ENCODE assay signal across 20 cellular contexts in genomic region chr6:32602403-32602802, GRCh38. TPM values are rescaled to one million over a fixed set of nuclear protein-coding genes. Genes with fewer than 3 reads are reported as not detected.
A peak's percentile ranks its signal among the peaks of the same experiment; 100 is the strongest.
DNase-seq lines count a peak whose midpoint lies in the region; ATAC-seq, FAIRE-seq and TF ChIP-seq lines count a peak whose summit lies in the region.
"Had no signal": no experiment of that assay in that cellular context is flagged by ENCODE, and none has a peak within 500 bp of the region (broad histone marks: within the 10 kb centered on the region; RNA-seq: fewer than 3 reads in every experiment).

No MANE protein-coding gene starts in this region.

- TF ChIP-seq POLR2A in GM12891 (IDR thresholded peaks at IDR 0.05; ENCODE audit: low read depth, low read length) (no peak), GM12878 (IDR thresholded peaks at IDR 0.05; ENCODE audit: low read depth, low read length) (no peak)

- no TSS peak for BruUV-seq in GM12878 (replicated peaks; lab: Mats Ljungman, UMichigan)

- H3K27ac ChIP-seq in GM12878 (ENCODE audit: control insufficient read depth, insufficient read depth) = peak overlapping the region; percentile 64
- H3K27ac ChIP-seq: KMS-11 had no signal

- no peaks in the 10 kb centered on the region for H3K36me3 ChIP-seq in GM12878 (ENCODE audit: control insufficient read depth in 2 of 2, insufficient read depth in 2 of 2, low read length in 1 of 2)
- H3K36me3 ChIP-seq: Peyer's patch had no signal

- POLR2A ChIA-PET in activated naive CD8-positive, alpha-beta T cell treated with anti-CD3 and anti-CD28 coated beads, Interleukin-2, amount 10 ng/mL, durations not matched to agents 7 days and 5 days (lab: Charles Lee) = no interaction called here
- POLR2A ChIA-PET in GM12878 (lab: Charles Lee) = interaction anchor here (0.7 to 4.8 kb wide), 10 partner anchors 10 to 340 kb away, joined by 3 to 34 read pairs (median 5); partner anchors contain the start of genes HLA-DQA1, HLA-DRA and HLA-DRB1

- no peak overlapping the region for H3K9ac ChIP-seq in GM12878 (ENCODE audit: control insufficient read depth, insufficient read depth, low read length)
- H3K9ac ChIP-seq: KMS-11 had no signal

- peaks cover 20% of the 10 kb centered on the region for H3K36me3 Mint-ChIP-seq in activated naive CD8-positive, alpha-beta T cell treated with anti-CD3 and anti-CD28 coated beads, Interleukin-2, amount 10 ng/mL, durations not matched to agents 7 days and 5 days
- H3K36me3 Mint-ChIP-seq in activated naive CD8-positive, alpha-beta T cell treated with anti-CD3 and anti-CD28 coated beads for 36 hours = peaks cover 15% of the 10 kb centered on the region
- H3K36me3 Mint-ChIP-seq in stimulated activated naive B cell treated with anti-CD40 and anti-IgM and Interleukin-4, amounts not matched to agents 10 μg/mL and 1 μg/mL and 100 μg/mL, for 72 hours = peaks cover 9 to 31% of the 10 kb centered on the region in 2 donors
- H3K36me3 Mint-ChIP-seq: CD4-positive, alpha-beta memory T cell had no signal

- RAD21 ChIA-PET in GM12878 (lab: Charles Lee; ENCODE audit: unreplicated experiment) = interaction anchor here (1.4 kb wide), 1 partner anchor 33 kb away, joined by 5 read pairs; no protein-coding TSS in a partner anchor

- DNase-seq in activated naive CD8-positive, alpha-beta T cell treated with anti-CD3 and anti-CD28 coated beads, Interleukin-2, amount 10 ng/mL, durations not matched to agents 7 days and 5 days = no peak
- DNase-seq in activated naive CD8-positive, alpha-beta T cell treated with anti-CD3 and anti-CD28 coated beads for 36 hours = no peak
- DNase-seq in GM12891 (ENCODE audit: insufficient read length, low spot score) = no peak
- no peak for DNase-seq in GM12878 (ENCODE audit: low read depth, low spot score)
- no peak for DNase-seq in stimulated activated naive B cell treated with anti-CD40 and anti-IgM and Interleukin-4, amounts not matched to agents 10 μg/mL and 1 μg/mL and 100 μg/mL, for 72 hours
- no peak for DNase-seq in NCI-H146 (lab: John Stamatoyannopoulos, UW)
- DNase-seq: CD4-positive, alpha-beta memory T cell; DMS79 treated with DMSO at 0.1 percent for 48 hours; NCI-H1048; NCI-H2081 treated with DMSO at 0.1 percent for 48 hours; NCI-H510A treated with DMSO at 0.1 percent for 48 hours; Peyer's patch had no signal

- peaks cover 3% of the 10 kb centered on the region for H3K27me3 Mint-ChIP-seq in activated naive CD8-positive, alpha-beta T cell treated with anti-CD3 and anti-CD28 coated beads, Interleukin-2, amount 10 ng/mL, durations not matched to agents 7 days and 5 days
- H3K27me3 Mint-ChIP-seq in activated naive CD8-positive, alpha-beta T cell treated with anti-CD3 and anti-CD28 coated beads for 36 hours = no peaks in the 10 kb centered on the region
- H3K27me3 Mint-ChIP-seq in stimulated activated naive B cell treated with anti-CD40 and anti-IgM and Interleukin-4, amounts not matched to agents 10 μg/mL and 1 μg/mL and 100 μg/mL, for 72 hours = no peaks in the 10 kb centered on the region

- H3K9me3 ChIP-seq in GM12878 (replicated peaks; ENCODE audit: control insufficient read depth, insufficient read depth, low read length) = peaks cover 1% of the 10 kb centered on the region; the same call in 1 of the 3 replicates
- H3K9me3 ChIP-seq: Peyer's patch had no signal

- H3K4me3 Mint-ChIP-seq in activated naive CD8-positive, alpha-beta T cell treated with anti-CD3 and anti-CD28 coated beads, Interleukin-2, amount 10 ng/mL, durations not matched to agents 7 days and 5 days = no peak overlapping the region
- H3K4me3 Mint-ChIP-seq in activated naive CD8-positive, alpha-beta T cell treated with anti-CD3 and anti-CD28 coated beads for 36 hours = no peak overlapping the region
- peak overlapping the region; percentile 20 to 51 for H3K4me3 Mint-ChIP-seq in stimulated activated naive B cell treated with anti-CD40 and anti-IgM and Interleukin-4, amounts not matched to agents 10 μg/mL and 1 μg/mL and 100 μg/mL, for 72 hours

- peaks cover 22% of the 10 kb centered on the region for H3K9me3 Mint-ChIP-seq in activated naive CD8-positive, alpha-beta T cell treated with anti-CD3 and anti-CD28 coated beads, Interleukin-2, amount 10 ng/mL, durations not matched to agents 7 days and 5 days
- peaks cover 23% of the 10 kb centered on the region for H3K9me3 Mint-ChIP-seq in activated naive CD8-positive, alpha-beta T cell treated with anti-CD3 and anti-CD28 coated beads for 36 hours
- H3K9me3 Mint-ChIP-seq in stimulated activated naive B cell treated with anti-CD40 and anti-IgM and Interleukin-4, amounts not matched to agents 10 μg/mL and 1 μg/mL and 100 μg/mL, for 72 hours = peaks cover 8 to 13% of the 10 kb centered on the region in 2 donors

- H3K4me1 Mint-ChIP-seq in activated naive CD8-positive, alpha-beta T cell treated with anti-CD3 and anti-CD28 coated beads, Interleukin-2, amount 10 ng/mL, durations not matched to agents 7 days and 5 days = peaks cover 16% of the 10 kb centered on the region
- peaks cover 7% of the 10 kb centered on the region for H3K4me1 Mint-ChIP-seq in activated naive CD8-positive, alpha-beta T cell treated with anti-CD3 and anti-CD28 coated beads for 36 hours
- peaks cover 34 to 59% of the 10 kb centered on the region in 2 donors for H3K4me1 Mint-ChIP-seq in stimulated activated naive B cell treated with anti-CD40 and anti-IgM and Interleukin-4, amounts not matched to agents 10 μg/mL and 1 μg/mL and 100 μg/mL, for 72 hours

- peak overlapping the region; percentile 22 for H3K27ac Mint-ChIP-seq in activated naive CD8-positive, alpha-beta T cell treated with anti-CD3 and anti-CD28 coated beads, Interleukin-2, amount 10 ng/mL, durations not matched to agents 7 days and 5 days
- H3K27ac Mint-ChIP-seq in activated naive CD8-positive, alpha-beta T cell treated with anti-CD3 and anti-CD28 coated beads for 36 hours = no peak overlapping the region
- peak overlapping the region; percentile 98 for H3K27ac Mint-ChIP-seq in stimulated activated naive B cell treated with anti-CD40 and anti-IgM and Interleukin-4, amounts not matched to agents 10 μg/mL and 1 μg/mL and 100 μg/mL, for 72 hours

- peak overlapping the region; percentile 16; the same call in 1 of the 2 replicates for H2AFZ ChIP-seq in GM12878 (ENCODE audit: control insufficient read depth, low read depth, low read length)

- in situ Hi-C loops in GM12878 (cut with MboI) = loop anchor here (25.0 kb wide), 1 partner anchor 1040 kb away; the partner anchor contains the start of gene LTA

- H3K27me3 ChIP-seq in GM12878 (replicated peaks in 1 of 2; ENCODE audit: control insufficient read depth in 2 of 2, insufficient read depth in 2 of 2, low read length in 1 of 2) = no peaks in the 10 kb centered on the region
- H3K27me3 ChIP-seq: Peyer's patch had no signal

- CTCF ChIA-PET in GM12878 (lab: Yijun Ruan, JAX) = interaction anchor here (0.8 to 1.0 kb wide), 2 partner anchors 23 to 170 kb away, joined by 3 read pairs; no protein-coding TSS in a partner anchor

- intact Hi-C loops in GM12878 (cut with micrococcal nuclease; ENCODE audit: unreplicated experiment) = loop anchor here (5.0 to 10.0 kb wide), 2 partner anchors 35 to 252 kb away; partner anchors contain the start of genes HLA-DQA1, PSMB9 and TAP1

- TF ChIP-seq RAD21 in GM12878 (IDR thresholded peaks at IDR 0.05; ENCODE audit: insufficient read depth, low read depth, low read length) = no peak

- SMC1A ChIA-PET in GM12878 (lab: Charles Lee; ENCODE audit: uncharacterized antibody, unreplicated experiment) = interaction anchor here (0.6 to 3.1 kb wide), 6 partner anchors 7 to 163 kb away, joined by 3 to 23 read pairs (median 7); partner anchors contain the start of genes HLA-DQA1, HLA-DRA and HLA-DRB1

- 56% methylated on average over 3 of the region's 3 CpGs for WGBS in GM12878 (ENCODE audit: insufficient coverage, insufficient replicate concordance, low lambda C conversion rate, missing lambda C conversion rate)

- H3K4me1 ChIP-seq in GM12878 (ENCODE audit: control insufficient read depth, insufficient read depth, low read length) = no peaks in the 10 kb centered on the region; the same call in 1 of the 2 replicates
- H3K4me1 ChIP-seq: Peyer's patch had no signal

- H4K20me1 ChIP-seq in GM12878 (ENCODE audit: control insufficient read depth, insufficient read depth) = no peaks in the 10 kb centered on the region

- H3K4me3 ChIP-seq in GM12878 = no peak overlapping the region
- H3K4me3 ChIP-seq: Peyer's patch had no signal

- FAIRE-seq in GM12891 (lab: Jason Lieb, UNC) (peak; percentile 74), GM12878 (lab: Jason Lieb, UNC) (no peak)
- FAIRE-seq: GM18507, H1 had no signal

- H3K79me2 ChIP-seq in GM12878 (ENCODE audit: control insufficient read depth, insufficient read depth, low read length) = peaks cover 9% of the 10 kb centered on the region

- no peak overlapping the region for H3K4me2 ChIP-seq in GM12878 (ENCODE audit: control insufficient read depth, insufficient read depth)
- H3K4me2 ChIP-seq: KMS-11 had no signal

- TF ChIP-seq EP300 in GM12878 (IDR thresholded peaks at IDR 0.05; ENCODE audit: borderline replicate concordance in 1 of 2, control insufficient read depth in 1 of 2, low read depth in 2 of 2, low read length in 2 of 2) = no peak

- no peak for ATAC-seq in activated naive CD8-positive, alpha-beta T cell treated with anti-CD3 and anti-CD28 coated beads, Interleukin-2, amount 10 ng/mL, durations not matched to agents 7 days and 5 days (ENCODE audit: low read depth)
- ATAC-seq in GM12878 (no peak), GM18517 (IDR thresholded peaks at IDR 0.05; ENCODE audit: unreplicated experiment) (no peak), HG03520 (IDR thresholded peaks at IDR 0.05; ENCODE audit: unreplicated experiment) (no peak)
- ATAC-seq in stimulated activated naive B cell treated with anti-CD40 and anti-IgM and Interleukin-4, amounts not matched to agents 10 μg/mL and 1 μg/mL and 100 μg/mL, for 72 hours (replicated peaks) = no peak
- ATAC-seq: Right ventricle myocardium inferior had no signal

- TF ChIP-seq CTCF in GM12878 (IDR thresholded peaks at IDR 0.05 in 2 of 3, conservative IDR thresholded peaks at IDR 0.05 in 1 of 3; ENCODE audit: control insufficient read depth in 2 of 3, extremely low read depth in 1 of 3, insufficient read depth in 1 of 3, low read depth in 3 of 3, low read length in 3 of 3) = no peak

RNA-seq across cellular contexts. Expression of gene HLA-DRB1, which starts 12.8 kb away (rescaled TPM):
- 10 to 100 TPM; 11.8 to 12.1 TPM for total RNA-seq in activated naive CD8-positive, alpha-beta T cell treated with anti-CD3 and anti-CD28 coated beads, Interleukin-2, amount 10 ng/mL, durations not matched to agents 7 days and 5 days
- total RNA-seq in activated naive CD8-positive, alpha-beta T cell treated with anti-CD3 and anti-CD28 coated beads for 36 hours = 1 to 10 TPM; 4.2 to 5.1 TPM
- polyA plus RNA-seq in GM12891 (2012; ENCODE audit: low read depth, missing spikeins) = 1,438 TPM
- 285 and 299 TPM in 2 replicates for total RNA-seq in GM12878 (2013; cell fraction: nucleolus; rRNA removed)
- total RNA-seq in GM12878 (2014; rRNA removed) (585 and 596 TPM in 2 replicates), GM12878 (2014; rRNA removed; fragmentation: Illumina TruSeq; extraction: Trizol) (543 and 546 TPM in 2 replicates), GM12878 (2021) (718 and 768 TPM in 2 replicates)
- polyA plus RNA-seq in GM12878 (2011; ENCODE audit: low read depth) = 440 TPM
- polyA plus RNA-seq in GM12878 (2011; rRNA removed) (684 and 1,082 TPM in 2 replicates), GM12878 (2014; fragmentation: Illumina TruSeq; extraction: Trizol) (462 and 549 TPM in 2 replicates), GM12878 (2014; fragmentation: Nextera tagmentation; extraction: Ambion mirVana) (100 to 1,000 TPM; 312 to 364 TPM), GM12878 (2014; rRNA removed) (623 and 640 TPM in 2 replicates), GM12878 (2016; fragmentation: Nextera tagmentation; extraction: Ambion mirVana) (100 to 1,000 TPM; 839 to 871 TPM)
- 1,851 and 2,227 TPM in 2 replicates for polyA plus RNA-seq in GM12878 (2011; cell fraction: cytosol; rRNA removed)
- 730 and 992 TPM in 2 replicates for polyA plus RNA-seq in GM12878 (2011; cell fraction: nucleus; rRNA removed)
- 697 and 802 TPM in 2 replicates for polyA plus RNA-seq in GM12878 (2012)
- 527 and 1,029 TPM in 2 replicates for polyA minus RNA-seq in GM12878 (2011; rRNA and poly(A)+ RNA removed)
- polyA minus RNA-seq in GM12878 (2011; cell fraction: cytosol; rRNA and poly(A)+ RNA removed) = 229 and 257 TPM in 2 replicates
- polyA minus RNA-seq in GM12878 (2011; cell fraction: nucleus; rRNA and poly(A)+ RNA removed) = 78.9 and 81.7 TPM in 2 replicates
- total RNA-seq: G401, MCF 10A had no signal

RNA-seq across cellular contexts. Expression of gene HLA-DQA1, which starts 34.8 kb away (rescaled TPM):
- total RNA-seq in activated naive CD8-positive, alpha-beta T cell treated with anti-CD3 and anti-CD28 coated beads, Interleukin-2, amount 10 ng/mL, durations not matched to agents 7 days and 5 days = 1 to 10 TPM; 3.9 to 4.6 TPM
- 1 to 10 TPM; 4.4 to 5.3 TPM for total RNA-seq in activated naive CD8-positive, alpha-beta T cell treated with anti-CD3 and anti-CD28 coated beads for 36 hours
- 1,375 TPM for polyA plus RNA-seq in GM12891 (2012; ENCODE audit: low read depth, missing spikeins)
- 554 and 568 TPM in 2 replicates for total RNA-seq in GM12878 (2013; cell fraction: nucleolus; rRNA removed)
- total RNA-seq in GM12878 (2014; rRNA removed) = 395 and 433 TPM in 2 replicates
- total RNA-seq in GM12878 (2014; rRNA removed; fragmentation: Illumina TruSeq; extraction: Trizol) = 498 and 529 TPM in 2 replicates
- total RNA-seq in GM12878 (2021) = 664 and 712 TPM in 2 replicates
- polyA plus RNA-seq in GM12878 (2011; ENCODE audit: low read depth) = 695 TPM
- 1,353 and 1,769 TPM in 2 replicates for polyA plus RNA-seq in GM12878 (2011; rRNA removed)
- 1,120 and 1,165 TPM in 2 replicates for polyA plus RNA-seq in GM12878 (2011; cell fraction: cytosol; rRNA removed)
- polyA plus RNA-seq in GM12878 (2011; cell fraction: nucleus; rRNA removed) = 377 and 747 TPM in 2 replicates
- 836 and 943 TPM in 2 replicates for polyA plus RNA-seq in GM12878 (2012)
- polyA plus RNA-seq in GM12878 (2014; fragmentation: Illumina TruSeq; extraction: Trizol) = 792 and 799 TPM in 2 replicates
- 100 to 1,000 TPM; 327 to 423 TPM for polyA plus RNA-seq in GM12878 (2014; fragmentation: Nextera tagmentation; extraction: Ambion mirVana)
- polyA plus RNA-seq in GM12878 (2014; rRNA removed) = 515 and 552 TPM in 2 replicates
- polyA plus RNA-seq in GM12878 (2016; fragmentation: Nextera tagmentation; extraction: Ambion mirVana) = 100 to 1,000 TPM; 289 to 291 TPM
- 1,376 and 1,606 TPM in 2 replicates for polyA minus RNA-seq in GM12878 (2011; rRNA and poly(A)+ RNA removed)
- polyA minus RNA-seq in GM12878 (2011; cell fraction: cytosol; rRNA and poly(A)+ RNA removed) = 271 and 297 TPM in 2 replicates
- 136 and 138 TPM in 2 replicates for polyA minus RNA-seq in GM12878 (2011; cell fraction: nucleus; rRNA and poly(A)+ RNA removed)
- total RNA-seq: G401, H1, MCF 10A had no signal

Comparison
In these comparisons a context has a peak if more than half of its experiments do, and no peak if none do; other contexts are left out.
1. H3K4me3 Mint-ChIP-seq: peak in stimulated activated naive B cell treated with anti-CD40 and anti-IgM and Interleukin-4, amounts not matched to agents 10 μg/mL and 1 μg/mL and 100 μg/mL, for 72 hours (2 of 2); none in activated naive CD8-positive, alpha-beta T cell treated with anti-CD3 and anti-CD28 coated beads, Interleukin-2, amount 10 ng/mL, durations not matched to agents 7 days and 5 days (single experiment) and activated naive CD8-positive, alpha-beta T cell treated with anti-CD3 and anti-CD28 coated beads for 36 hours (single experiment).
2. RNA of gene HLA-DRB1, which starts 12.8 kb away (total RNA-seq): 285 to 768 TPM in GM12878; 11.8 to 12.1 TPM in activated naive CD8-positive, alpha-beta T cell treated with anti-CD3 and anti-CD28 coated beads, Interleukin-2, amount 10 ng/mL, durations not matched to agents 7 days and 5 days and 4.2 to 5.1 TPM in activated naive CD8-positive, alpha-beta T cell treated with anti-CD3 and anti-CD28 coated beads for 36 hours; every median in the first group is over 10 times any median in the second.
3. RNA of gene HLA-DQA1, which starts 34.8 kb away (total RNA-seq): 395 to 712 TPM in GM12878; 4.4 to 5.3 TPM in activated naive CD8-positive, alpha-beta T cell treated with anti-CD3 and anti-CD28 coated beads for 36 hours and 3.9 to 4.6 TPM in activated naive CD8-positive, alpha-beta T cell treated with anti-CD3 and anti-CD28 coated beads, Interleukin-2, amount 10 ng/mL, durations not matched to agents 7 days and 5 days; every median in the first group is over 10 times any median in the second.